In genomic region chr2:178112202-178113152, GRCh38 we compare ENCODE assay signal across 8 cellular contexts. TPM values are rescaled to one million over a fixed set of nuclear protein-coding genes. Genes with fewer than 3 reads are reported as not detected.
DNase-seq lines count a peak whose midpoint lies in the region; ATAC-seq, FAIRE-seq and TF ChIP-seq lines count a peak whose summit lies in the region.

Gene RBM45, plus strand, starts transcription at chr2:178112437. Its CDS starts 110 bp downstream, at chr2:178112547.

- CTCF ChIA-PET in activated CD8-positive, alpha-beta memory T cell treated with anti-CD3 and anti-CD28 coated beads, Interleukin-2, amount 10 ng/mL, durations not matched to agents 7 days and 5 days (lab: Charles Lee): interaction anchor here (0.6 to 3.3 kb wide), 33 partner anchors 9 to 1658 kb away, joined by 3 to 18 read pairs (median 4); partner anchors contain the start of gene OSBPL6

- peaks cover 13% of the 10 kb centered on the region for H3K36me3 ChIP-seq in NT2/D1 (ENCODE audit: insufficient read depth, insufficient read length, low read length)

- H3K9me3 ChIP-seq in NT2/D1 (ENCODE audit: insufficient read depth, low read length): no peaks in the 10 kb centered on the region

- no peaks in the 10 kb centered on the region for H3K36me3 Mint-ChIP-seq in activated CD8-positive, alpha-beta memory T cell treated with anti-CD3 and anti-CD28 coated beads, Interleukin-2, amount 10 ng/mL, durations not matched to agents 7 days and 5 days
- H3K36me3 Mint-ChIP-seq in mesothelial cell of epicardium: no peaks in the 10 kb centered on the region

- in situ Hi-C loops in endometrial microvascular endothelial cells (cut with HindIII; ENCODE audit: inconsistent ontology term, low pct_unique_long_range_greater_than_20kb, low sequenced_read_pairs): no loop called here

- H3K9ac ChIP-seq in NT2/D1 (ENCODE audit: insufficient read length, low read depth): peak within 1 kb of the TSS; percentile 97

- H3K27me3 Mint-ChIP-seq in activated CD8-positive, alpha-beta memory T cell treated with anti-CD3 and anti-CD28 coated beads, Interleukin-2, amount 10 ng/mL, durations not matched to agents 7 days and 5 days: no peaks in the 10 kb centered on the region
- no peaks in the 10 kb centered on the region for H3K27me3 Mint-ChIP-seq in mesothelial cell of epicardium (ENCODE audit: low read depth)

- peak; percentile 95 for TF ChIP-seq CTCF in mesothelial cell of epicardium (IDR thresholded peaks at IDR 0.05; ENCODE audit: unreplicated experiment)

- H3K4me1 ChIP-seq in NT2/D1 (ENCODE audit: insufficient read depth, insufficient read length): no peaks in the 10 kb centered on the region

- H3K4me3 Mint-ChIP-seq in activated CD8-positive, alpha-beta memory T cell treated with anti-CD3 and anti-CD28 coated beads, Interleukin-2, amount 10 ng/mL, durations not matched to agents 7 days and 5 days: peak within 1 kb of the TSS; percentile 98
- H3K4me3 Mint-ChIP-seq in mesothelial cell of epicardium: peak within 1 kb of the TSS; percentile 97

- peak; percentile 94 for DNase-seq in D341Med (ENCODE audit: low spot score)
- peak; percentile 87 for DNase-seq in HTR-8/SVneo (ENCODE audit: insufficient read length, low spot score)
- peak; percentile 91 for DNase-seq in NT2/D1 (ENCODE audit: low read depth, low spot score)
- peak; percentile 92 for DNase-seq in activated CD8-positive, alpha-beta memory T cell treated with anti-CD3 and anti-CD28 coated beads, Interleukin-2, amount 10 ng/mL, durations not matched to agents 7 days and 5 days
- peak; percentile 82 to 95 for DNase-seq in mesothelial cell of epicardium (ENCODE audit: low spot score in 2 of 2, unreplicated experiment in 2 of 2)
- DNase-seq in stimulated activated CD8-positive, alpha-beta memory T cell treated with anti-CD3 and anti-CD28 coated beads, Interleukin-15, amount 100 ng/mL, for 48 hours (ENCODE audit: low read depth in 2 of 2): peak; percentile 79 to 81

- H3K27ac Mint-ChIP-seq in activated CD8-positive, alpha-beta memory T cell treated with anti-CD3 and anti-CD28 coated beads, Interleukin-2, amount 10 ng/mL, durations not matched to agents 7 days and 5 days: peak within 1 kb of the TSS; percentile 92
- H3K27ac Mint-ChIP-seq in mesothelial cell of epicardium: peak within 1 kb of the TSS; percentile 93

- no peaks in the 10 kb centered on the region for H3K9me3 Mint-ChIP-seq in activated CD8-positive, alpha-beta memory T cell treated with anti-CD3 and anti-CD28 coated beads, Interleukin-2, amount 10 ng/mL, durations not matched to agents 7 days and 5 days (ENCODE audit: low read depth)
- no peaks in the 10 kb centered on the region for H3K9me3 Mint-ChIP-seq in mesothelial cell of epicardium

- peak; percentile 86 for ATAC-seq in GM21367 (IDR thresholded peaks at IDR 0.05; ENCODE audit: unreplicated experiment)
- ATAC-seq in activated CD8-positive, alpha-beta memory T cell treated with anti-CD3 and anti-CD28 coated beads, Interleukin-2, amount 10 ng/mL, durations not matched to agents 7 days and 5 days: peak; percentile 89

- FAIRE-seq in HTR-8/SVneo (lab: Jason Lieb, UNC): peak; percentile 81

- no peaks in the 10 kb centered on the region for H3K27me3 ChIP-seq in NT2/D1 (ENCODE audit: insufficient read depth, insufficient read length)

- H3K4me3 ChIP-seq in NT2/D1 (ENCODE audit: insufficient read length, low read depth): peak within 1 kb of the TSS; percentile 96

- H3K4me1 Mint-ChIP-seq in activated CD8-positive, alpha-beta memory T cell treated with anti-CD3 and anti-CD28 coated beads, Interleukin-2, amount 10 ng/mL, durations not matched to agents 7 days and 5 days: peaks cover 34% of the 10 kb centered on the region
- peaks cover 9% of the 10 kb centered on the region for H3K4me1 Mint-ChIP-seq in mesothelial cell of epicardium

RNA-seq across cellular contexts. Expression of gene RBM45, which starts in this region (rescaled TPM):
- 10 to 100 TPM; 15.8 to 16.6 TPM for total RNA-seq in activated CD8-positive, alpha-beta memory T cell treated with anti-CD3 and anti-CD28 coated beads, Interleukin-2, amount 10 ng/mL, durations not matched to agents 7 days and 5 days
- 23.3 TPM for total RNA-seq in endometrial microvascular endothelial cells (ENCODE audit: inconsistent ontology term)
- 11.9 to 14.1 TPM (median 12.8 TPM) in 3 replicates for total RNA-seq in mesothelial cell of epicardium

Comparison
In these comparisons a context has a peak if more than half of its experiments do, and no peak if none do; other contexts are left out.
1. Peak in every context shown above with its lines: DNase-seq, ATAC-seq and H3K4me3 ChIP-seq.